24 cellular contexts compared by ENCODE assay signal in the genomic region with DNA sequence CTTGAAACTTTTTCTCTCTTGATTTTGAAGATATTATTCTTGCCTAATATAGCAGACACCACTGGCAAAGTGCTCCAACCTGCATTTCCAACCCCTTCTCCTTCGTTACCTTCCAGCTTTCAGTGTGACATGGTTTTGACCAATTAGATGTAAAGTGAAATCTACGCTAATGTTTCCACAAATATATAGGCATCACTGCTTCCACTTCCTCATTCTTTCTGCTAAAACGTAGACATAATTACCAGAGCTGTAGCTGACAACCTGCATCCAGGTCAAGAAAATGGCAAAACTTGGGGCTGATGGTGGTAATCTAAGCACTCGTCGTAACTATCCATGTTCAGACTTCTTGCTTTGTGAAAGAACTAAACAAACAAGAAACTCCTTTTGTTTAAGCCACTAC. TPM values are rescaled to one million over a fixed set of nuclear protein-coding genes. Genes with fewer than 3 reads are reported as not detected.
"Had no signal": no experiment of that assay in that cellular context is flagged by ENCODE, and none has a peak within 500 bp of the region (broad histone marks: within the 10 kb centered on the region; RNA-seq: fewer than 3 reads in every experiment).

No MANE protein-coding gene starts in this region.

- H3K4me1 ChIP-seq: adrenal gland, left lung, pancreas, psoas muscle, right atrium auricular region, spleen had no signal

- H3K27ac ChIP-seq: adrenal gland, ascending aorta, brain microvascular endothelial cell, foreskin keratinocyte, left lung, pancreas, psoas muscle, right atrium auricular region, spleen, tibial artery, WERI-Rb-1 had no signal

- H3K36me3 Mint-ChIP-seq: activated naive CD8-positive, alpha-beta T cell had no signal

- H3K27ac Mint-ChIP-seq: activated naive CD8-positive, alpha-beta T cell; activated T-helper 17 cell treated with anti-CD3 and anti-CD28 coated beads, Interleukin-2, amount 50 U/mL, for 72 hours; dendritic cell treated with granulocyte-macrophage colony-stimulating factor and Interleukin-4, amounts not matched to agents 40 ng/mL and 50 ng/mL, for 4 days; nephron progenitor cell; stimulated activated naive CD8-positive, alpha-beta T cell treated with anti-CD3 and anti-CD28 coated beads, Interleukin-15, Interleukin-2, amounts not matched to agents 100 ng/mL and 50 ng/mL, for 24 hours had no signal

- H3K36me3 ChIP-seq: adrenal gland, ascending aorta, brain microvascular endothelial cell, left lung, pancreas, right atrium auricular region, spleen, tibial artery, WERI-Rb-1 had no signal

- ATAC-seq: activated T-helper 17 cell treated with anti-CD3 and anti-CD28 coated beads, Interleukin-2, amount 50 U/mL, for 72 hours; foreskin keratinocyte; left lung; pancreas; psoas muscle had no signal

- H3K4me3 Mint-ChIP-seq: activated naive CD8-positive, alpha-beta T cell; activated T-helper 17 cell treated with anti-CD3 and anti-CD28 coated beads, Interleukin-2, amount 50 U/mL, for 72 hours; dendritic cell treated with granulocyte-macrophage colony-stimulating factor and Interleukin-4, amounts not matched to agents 40 ng/mL and 50 ng/mL, for 4 days; nephron progenitor cell; stimulated activated naive CD8-positive, alpha-beta T cell treated with anti-CD3 and anti-CD28 coated beads, Interleukin-15, Interleukin-2, amounts not matched to agents 100 ng/mL and 50 ng/mL, for 24 hours had no signal

- H3K4me1 Mint-ChIP-seq: activated T-helper 17 cell treated with anti-CD3 and anti-CD28 coated beads, Interleukin-2, amount 50 U/mL, for 72 hours had no signal

- H3K9me3 ChIP-seq: adrenal gland, ascending aorta, left lung, pancreas, psoas muscle, right atrium auricular region, spleen, tibial artery had no signal

- H3K27me3 ChIP-seq: adrenal gland, ascending aorta, brain microvascular endothelial cell, foreskin keratinocyte, left lung, pancreas, right atrium auricular region, spleen, tibial artery had no signal

- H3K9me3 Mint-ChIP-seq: dendritic cell treated with granulocyte-macrophage colony-stimulating factor and Interleukin-4, amounts not matched to agents 40 ng/mL and 50 ng/mL, for 4 days; nephron progenitor cell; stimulated activated naive CD8-positive, alpha-beta T cell treated with anti-CD3 and anti-CD28 coated beads, Interleukin-15, Interleukin-2, amounts not matched to agents 100 ng/mL and 50 ng/mL, for 24 hours had no signal

- H3K4me3 ChIP-seq: adrenal gland, ascending aorta, left lung, pancreas, psoas muscle, right atrium auricular region, spleen, tibial artery had no signal

- DNase-seq: activated CD4-positive, alpha-beta T cell treated with anti-CD3 and anti-CD28 coated beads for 1 hour; activated CD4-positive, alpha-beta T cell treated with anti-CD3 and anti-CD28 coated beads, Interleukin-2, amount 50 U/mL, for 1 hour; activated T-cell treated with anti-CD3 and anti-CD28 coated beads, Interleukin-2, amount 50 U/mL, for 1 hour; adrenal gland; brain microvascular endothelial cell; caudate nucleus; effector CD4-positive, alpha-beta T cell; foreskin keratinocyte; kidney glomerular epithelial cell; left lung; nephron progenitor cell; pancreas; psoas muscle; spleen; stimulated activated CD4-positive, alpha-beta T cell treated with anti-CD3 and anti-CD28 coated beads, Interleukin-4, amount 100 ng/mL, for 24 hours; substantia nigra; tibial artery; WERI-Rb-1 had no signal

RNA-seq across cellular contexts. Expression of a gene that starts 41.8 kb away (rescaled TPM):
- total RNA-seq: activated T-helper 17 cell treated with anti-CD3 and anti-CD28 coated beads, Interleukin-2, amount 50 U/mL, for 72 hours had no signal
